In the genomic region with DNA sequence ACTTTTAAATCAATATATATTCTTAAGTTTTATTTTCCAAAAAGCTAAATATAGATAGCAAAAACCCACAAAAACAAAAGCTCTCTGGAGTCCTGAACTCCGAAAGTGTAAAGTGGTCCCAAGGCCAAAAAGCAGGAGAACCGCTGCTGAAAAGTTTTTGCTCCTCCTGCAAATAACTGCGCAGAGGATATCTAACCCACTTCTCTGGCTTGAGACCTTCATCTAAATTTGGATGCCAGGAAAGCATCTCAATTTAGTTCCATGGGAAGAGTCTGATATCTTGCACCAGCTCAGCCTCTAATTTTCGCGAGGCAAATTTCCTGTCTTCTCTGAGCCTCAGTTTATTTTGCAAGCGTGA, we compare ENCODE assay signal across 8 cellular contexts. TPM values are rescaled to one million over a fixed set of nuclear protein-coding genes. Genes with fewer than 3 reads are reported as not detected.
DNase-seq lines count a peak whose midpoint lies in the region; ATAC-seq and TF ChIP-seq lines count a peak whose summit lies in the region.

No MANE protein-coding gene starts in this region.

- H3K36me3 Mint-ChIP-seq in natural killer cell, result no peaks in the 10 kb centered on the region

- intact Hi-C loops in natural killer cell (cut with micrococcal nuclease), result loop anchor here (1.0 to 5.0 kb wide), 3 partner anchors 330 to 482 kb away; partner anchors contain the start of genes TFEB and TOMM6

- H3K27ac ChIP-seq in C4-2B (peak overlapping the region; percentile 75), duodenal mucosa (ENCODE audit: low read depth, low read length) (no peak overlapping the region)

- peak overlapping the region; percentile 97 for H3K4me3 ChIP-seq in NB4 (ENCODE audit: low read depth, low read length)
- H3K4me3 ChIP-seq in duodenal mucosa (ENCODE audit: low read depth in 1 of 2, low read length in 2 of 2), result peak overlapping the region; percentile 92 to 93

- peak overlapping the region; percentile 100 for H3K4me3 Mint-ChIP-seq in natural killer cell

- H3K27ac Mint-ChIP-seq in natural killer cell, result peak overlapping the region; percentile 97 to 98

- H3K27me3 ChIP-seq in duodenal mucosa (ENCODE audit: control insufficient read depth in 1 of 2, insufficient read depth in 2 of 2, low read length in 2 of 2), result no peaks in the 10 kb centered on the region

- ATAC-seq in natural killer cell (no peak), HG02885 (IDR thresholded peaks at IDR 0.05; ENCODE audit: poor library complexity, unreplicated experiment) (no peak), GM19455 (IDR thresholded peaks at IDR 0.05; ENCODE audit: unreplicated experiment) (no peak)

- no peaks in the 10 kb centered on the region for H3K9me3 Mint-ChIP-seq in natural killer cell

- in situ Hi-C loops in G401 (cut with HindIII; ENCODE audit: low sequenced_read_pairs), result no loop called here

- peaks cover 12 to 19% of the 10 kb centered on the region in 2 donors for H3K36me3 ChIP-seq in duodenal mucosa (ENCODE audit: control insufficient read depth in 1 of 2, insufficient read depth in 2 of 2, low read length in 2 of 2)

- peaks cover 0 to 15% of the 10 kb centered on the region in 2 donors for H3K4me1 ChIP-seq in duodenal mucosa (ENCODE audit: control insufficient read depth in 1 of 2, insufficient read depth in 2 of 2, low read length in 2 of 2)

- H3K27me3 Mint-ChIP-seq in natural killer cell (ENCODE audit: low read depth in 2 of 2), result no peaks in the 10 kb centered on the region

- no peak for TF ChIP-seq POLR2A in NB4 (IDR thresholded peaks at IDR 0.05; ENCODE audit: extremely low read depth, insufficient read length)

- H3K4me1 Mint-ChIP-seq in natural killer cell, result peaks cover 11 to 19% of the 10 kb centered on the region in 2 donors

- peak; percentile 34 for DNase-seq in NB4 (ENCODE audit: low read depth)
- DNase-seq in natural killer cell, result no peak
- no peak for DNase-seq in G401 (ENCODE audit: low spot score)
- DNase-seq in MV-4-11 (lab: John Stamatoyannopoulos, UW), result no peak

- no peaks in the 10 kb centered on the region for H3K9me3 ChIP-seq in duodenal mucosa (ENCODE audit: control insufficient read depth in 1 of 2, low read length in 2 of 2)

- TF ChIP-seq CTCF in C4-2B (conservative IDR thresholded peaks at IDR 0.05) (no peak), NB4 (IDR thresholded peaks at IDR 0.05; ENCODE audit: low read depth, low read length) (no peak), natural killer cell (IDR thresholded peaks at IDR 0.05) (no peak)

- peak overlapping the region; percentile 79 to 88 for H3K9ac ChIP-seq in duodenal mucosa (ENCODE audit: low read depth in 1 of 2, low read length in 2 of 2)

RNA-seq across cellular contexts. Expression of gene MRPS10, which starts 0.5 kb away (rescaled TPM):
- 10 to 100 TPM; 21.8 to 25.4 (median 22.6) TPM for total RNA-seq in natural killer cell
- 50.7 and 57.7 TPM in 2 replicates for total RNA-seq in G401 (2014; rRNA removed; shearing (Covaris generic))

RNA-seq across cellular contexts. Expression of gene GUCA1B, which starts 22.4 kb away (rescaled TPM):
- total RNA-seq in natural killer cell, result 1 to 10 TPM; 1.8 to 2.4 (median 2.0) TPM
- not detected in 2 replicates for total RNA-seq in G401 (2014; rRNA removed; shearing (Covaris generic))

RNA-seq across cellular contexts. Expression of gene GUCA1A, which starts 44.0 kb away (rescaled TPM):
- not detected for total RNA-seq in natural killer cell
- not detected in 2 replicates for total RNA-seq in G401 (2014; rRNA removed; shearing (Covaris generic))
